Comparison of ENCODE assay signal across 8 cellular contexts in the genomic region with DNA sequence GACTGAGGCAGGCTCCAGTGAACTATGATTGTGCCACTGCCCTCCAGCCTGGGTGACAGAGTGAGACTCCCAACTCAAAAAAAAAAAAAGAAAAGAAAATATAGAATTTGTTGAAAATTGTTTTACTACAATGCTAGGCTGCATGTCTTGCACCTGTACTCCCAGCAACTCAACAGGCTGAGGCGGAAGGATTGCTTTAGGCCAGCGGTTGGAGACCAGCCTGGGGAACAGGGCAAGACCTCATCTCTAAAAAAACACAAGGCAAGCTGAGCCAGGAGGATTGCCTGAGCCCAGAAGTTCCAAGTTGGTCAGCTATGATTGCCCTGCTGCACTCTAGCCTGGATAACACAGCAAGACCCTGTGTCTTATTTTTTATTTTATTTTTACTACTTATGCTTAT. TPM values are rescaled to one million over a fixed set of nuclear protein-coding genes. Genes with fewer than 3 reads are reported as not detected.
"Had no signal": no experiment of that assay in that cellular context is flagged by ENCODE, and none has a peak within 500 bp of the region (broad histone marks: within the 10 kb centered on the region; RNA-seq: fewer than 3 reads in every experiment).

No MANE protein-coding gene starts in this region.

RNA-seq across cellular contexts. Expression of gene RNU1-2, which starts 3.2 kb away (rescaled TPM):
- total RNA-seq: osteoblast, right atrium auricular region had no signal
- polyA plus RNA-seq: naive thymus-derived CD4-positive, alpha-beta T cell; neural cell; ovary; small intestine; thymus; urinary bladder had no signal
